ENCODE assay signal across 20 cellular contexts in genomic region chr20:25079171-25079570, GRCh38. TPM values are rescaled to one million over a fixed set of nuclear protein-coding genes. Genes with fewer than 3 reads are reported as not detected.
A peak's percentile ranks its signal among the peaks of the same experiment; 100 is the strongest.
DNase-seq lines count a peak whose midpoint lies in the region; ATAC-seq and TF ChIP-seq lines count a peak whose summit lies in the region.
"Had no signal": no experiment of that assay in that cellular context is flagged by ENCODE, and none has a peak within 500 bp of the region (broad histone marks: within the 10 kb centered on the region; RNA-seq: fewer than 3 reads in every experiment).

No MANE protein-coding gene starts in this region.

- H3K36me3 ChIP-seq in right atrium auricular region = no peaks in the 10 kb centered on the region
- H3K36me3 ChIP-seq in colonic mucosa = no peaks in the 10 kb centered on the region
- no peaks in the 10 kb centered on the region for H3K36me3 ChIP-seq in mucosa of descending colon (ENCODE audit: low read depth)
- H3K36me3 ChIP-seq in tibial nerve = no peaks in the 10 kb centered on the region

- TF ChIP-seq EP300 in tibial nerve (IDR thresholded peaks at IDR 0.05) = no peak

- no peak overlapping the region for H3K9ac ChIP-seq in colonic mucosa (ENCODE audit: low read depth in 2 of 2, low read length in 2 of 2)

- intact Hi-C loops in left cardiac atrium (cut with DNase I) = no loop called here
- intact Hi-C loops in colonic mucosa (cut with DNase I) = no loop called here
- intact Hi-C loops in mucosa of descending colon (cut with DNase I, micrococcal nuclease) = no loop called here
- intact Hi-C loops in activated T-helper 1 cell treated with anti-CD3 and anti-CD28 coated beads, Interleukin-12 subunit alpha, Interleukin-12 subunit beta, Interleukin-2, Interleukin-4 antibody, amounts not matched to agents 30 ng/mL and 10 ng/mL and 1 ng/mL, durations not matched to agents 14 hours and 24 hours and 36 hours (cut with micrococcal nuclease) = no loop called here

- peaks cover 0 to 36% of the 10 kb centered on the region in 2 donors for H3K4me1 ChIP-seq in right atrium auricular region
- no peaks in the 10 kb centered on the region for H3K4me1 ChIP-seq in colonic mucosa
- H3K4me1 ChIP-seq in mucosa of descending colon (ENCODE audit: low read depth) = peaks cover 16% of the 10 kb centered on the region
- H3K4me1 ChIP-seq in tibial nerve = peaks cover 0 to 38% (median 13%) of the 10 kb centered on the region in 4 donors

- no peaks in the 10 kb centered on the region for H3K9me3 Mint-ChIP-seq in type B pancreatic cell
- no peaks in the 10 kb centered on the region for H3K9me3 Mint-ChIP-seq in activated T-helper 1 cell treated with anti-CD3 and anti-CD28 coated beads, Interleukin-12 subunit alpha, Interleukin-12 subunit beta, Interleukin-2, Interleukin-4 antibody, amounts not matched to agents 30 ng/mL and 10 ng/mL and 1 ng/mL, durations not matched to agents 14 hours and 24 hours and 36 hours
- H3K9me3 Mint-ChIP-seq: CD4-positive, alpha-beta T cell had no signal

- H3K36me3 Mint-ChIP-seq in type B pancreatic cell = peaks cover 4% of the 10 kb centered on the region
- H3K36me3 Mint-ChIP-seq in activated T-helper 1 cell treated with anti-CD3 and anti-CD28 coated beads, Interleukin-12 subunit alpha, Interleukin-12 subunit beta, Interleukin-2, Interleukin-4 antibody, amounts not matched to agents 30 ng/mL and 10 ng/mL and 1 ng/mL, durations not matched to agents 14 hours and 24 hours and 36 hours (ENCODE audit: low read depth) = peaks cover 1% of the 10 kb centered on the region

- H3K27ac ChIP-seq in right atrium auricular region (no peak overlapping the region), colonic mucosa (no peak overlapping the region), tibial nerve (no peak overlapping the region)

- peaks cover 7% of the 10 kb centered on the region for H3K4me1 Mint-ChIP-seq in type B pancreatic cell (ENCODE audit: unreplicated experiment)
- peaks cover 9% of the 10 kb centered on the region for H3K4me1 Mint-ChIP-seq in activated T-helper 1 cell treated with anti-CD3 and anti-CD28 coated beads, Interleukin-12 subunit alpha, Interleukin-12 subunit beta, Interleukin-2, Interleukin-4 antibody, amounts not matched to agents 30 ng/mL and 10 ng/mL and 1 ng/mL, durations not matched to agents 14 hours and 24 hours and 36 hours (ENCODE audit: low read depth)

- H3K4me3 ChIP-seq in right atrium auricular region (no peak overlapping the region), colonic mucosa (no peak overlapping the region), mucosa of descending colon (no peak overlapping the region), tibial nerve (no peak overlapping the region)

- H3K27ac Mint-ChIP-seq in type B pancreatic cell = no peak overlapping the region
- no peak overlapping the region for H3K27ac Mint-ChIP-seq in activated T-helper 1 cell treated with anti-CD3 and anti-CD28 coated beads, Interleukin-12 subunit alpha, Interleukin-12 subunit beta, Interleukin-2, Interleukin-4 antibody, amounts not matched to agents 30 ng/mL and 10 ng/mL and 1 ng/mL, durations not matched to agents 14 hours and 24 hours and 36 hours
- H3K27ac Mint-ChIP-seq: B cell; CD4-positive, alpha-beta T cell had no signal

- H3K9me3 ChIP-seq in right atrium auricular region (no peaks in the 10 kb centered on the region), colonic mucosa (no peaks in the 10 kb centered on the region), mucosa of descending colon (no peaks in the 10 kb centered on the region), tibial nerve (no peaks in the 10 kb centered on the region)

- WGBS in tibial nerve, 2 donors = 61 to 64% methylated on average over 4 of the region's 4 CpGs

- no peak overlapping the region for H3K4me3 Mint-ChIP-seq in type B pancreatic cell
- H3K4me3 Mint-ChIP-seq in activated T-helper 1 cell treated with anti-CD3 and anti-CD28 coated beads, Interleukin-12 subunit alpha, Interleukin-12 subunit beta, Interleukin-2, Interleukin-4 antibody, amounts not matched to agents 30 ng/mL and 10 ng/mL and 1 ng/mL, durations not matched to agents 14 hours and 24 hours and 36 hours = no peak overlapping the region
- H3K4me3 Mint-ChIP-seq: B cell; CD4-positive, alpha-beta T cell; H9 had no signal

- peaks cover 13 to 34% of the 10 kb centered on the region in 2 donors for H3K27me3 ChIP-seq in right atrium auricular region
- H3K27me3 ChIP-seq in colonic mucosa = peaks cover 35% of the 10 kb centered on the region
- peaks cover 0 to 99% of the 10 kb centered on the region in 2 donors for H3K27me3 ChIP-seq in tibial nerve

- no peak for TF ChIP-seq POLR2A in tibial nerve (IDR thresholded peaks at IDR 0.05)

- DNase-seq in right atrium auricular region (ENCODE audit: low spot score) = peak; percentile 4
- no peak for DNase-seq in left cardiac atrium
- DNase-seq in colonic mucosa = peak; percentile 72
- peak in 2 of 3 donors; percentile 69 to 78 for DNase-seq in mucosa of descending colon
- peak; percentile 18 for DNase-seq in type B pancreatic cell (ENCODE audit: extremely low spot score, unreplicated experiment)
- no peak for DNase-seq in tibial nerve (ENCODE audit: low spot score in 2 of 2)
- DNase-seq in activated T-helper 1 cell treated with anti-CD3 and anti-CD28 coated beads, Interleukin-12 subunit alpha, Interleukin-12 subunit beta, Interleukin-2, Interleukin-4 antibody, amounts not matched to agents 30 ng/mL and 10 ng/mL and 1 ng/mL, durations not matched to agents 14 hours and 24 hours and 36 hours (ENCODE audit: low spot score) = no peak
- DNase-seq: ACHN; C1 segment of cervical spinal cord; Calu3; CD4-positive, alpha-beta T cell; DMS 273 treated with DMSO at 0.1 percent for 48 hours; DMS79; EL; GOT3 had no signal

- ATAC-seq in left cardiac atrium = no peak
- ATAC-seq in mucosa of descending colon = peak; percentile 93
- ATAC-seq in HG03135 (IDR thresholded peaks at IDR 0.05; ENCODE audit: unreplicated experiment) = no peak
- ATAC-seq: HepG2 had no signal

- H3K27me3 Mint-ChIP-seq in type B pancreatic cell = peaks cover 92% of the 10 kb centered on the region
- peaks cover 72% of the 10 kb centered on the region for H3K27me3 Mint-ChIP-seq in activated T-helper 1 cell treated with anti-CD3 and anti-CD28 coated beads, Interleukin-12 subunit alpha, Interleukin-12 subunit beta, Interleukin-2, Interleukin-4 antibody, amounts not matched to agents 30 ng/mL and 10 ng/mL and 1 ng/mL, durations not matched to agents 14 hours and 24 hours and 36 hours (ENCODE audit: insufficient read depth)

- TF ChIP-seq CTCF in right atrium auricular region (IDR thresholded peaks at IDR 0.05) = no peak
- TF ChIP-seq CTCF in colonic mucosa (IDR thresholded peaks at IDR 0.05) = no peak
- TF ChIP-seq CTCF in mucosa of descending colon (IDR thresholded peaks at IDR 0.05) = no peak
- TF ChIP-seq CTCF in type B pancreatic cell (conservative IDR thresholded peaks at IDR 0.05) = no peak
- no peak for TF ChIP-seq CTCF in tibial nerve (IDR thresholded peaks at IDR 0.05)

RNA-seq across cellular contexts. Expression of gene VSX1, which starts 2.8 kb away (rescaled TPM):
- total RNA-seq in right atrium auricular region (not detected), left cardiac atrium (under 1 TPM in 1 of 2 donors, not detected in 1; 0.38 TPM), colonic mucosa (not detected), mucosa of descending colon (under 1 TPM in 1 of 3 donors, not detected in 2; 0.22 TPM), type B pancreatic cell (ENCODE audit: low replicate concordance) (not detected in 2 replicates), tibial nerve (not detected)
- total RNA-seq in activated T-helper 1 cell treated with anti-CD3 and anti-CD28 coated beads, Interleukin-12 subunit alpha, Interleukin-12 subunit beta, Interleukin-2, Interleukin-4 antibody, amounts not matched to agents 30 ng/mL and 10 ng/mL and 1 ng/mL, durations not matched to agents 14 hours and 24 hours and 36 hours = not detected in 2 replicates
- total RNA-seq: A172; B cell; Calu3; CD4-positive, alpha-beta T cell; H9; HepG2 had no signal

RNA-seq across cellular contexts. Expression of gene ACSS1, which starts 21.2 kb away (rescaled TPM):
- total RNA-seq in right atrium auricular region = 10 to 100 TPM; 25.6 to 26.4 TPM
- total RNA-seq in left cardiac atrium = 10 to 100 TPM; 27.9 to 55.0 TPM
- total RNA-seq in colonic mucosa = 10 to 100 TPM; 29.0 to 32.0 TPM
- 10 to 100 TPM; 29.8 to 37.9 (median 36.9) TPM for total RNA-seq in mucosa of descending colon
- 22.2 and 27.5 TPM in 2 replicates for total RNA-seq in type B pancreatic cell (ENCODE audit: low replicate concordance)
- 10 to 100 TPM; 38.5 to 55.5 (median 42.2) TPM for total RNA-seq in tibial nerve
- 11.7 and 12.7 TPM in 2 replicates for total RNA-seq in activated T-helper 1 cell treated with anti-CD3 and anti-CD28 coated beads, Interleukin-12 subunit alpha, Interleukin-12 subunit beta, Interleukin-2, Interleukin-4 antibody, amounts not matched to agents 30 ng/mL and 10 ng/mL and 1 ng/mL, durations not matched to agents 14 hours and 24 hours and 36 hours

Comparison
In these comparisons a context has a peak if more than half of its experiments do, and no peak if none do; other contexts are left out.
1. DNase-seq: peak in right atrium auricular region (single experiment), colonic mucosa (single experiment), mucosa of descending colon (2 of 3) and type B pancreatic cell (single experiment); none in left cardiac atrium (single experiment), tibial nerve (0 of 2) and activated T-helper 1 cell treated with anti-CD3 and anti-CD28 coated beads, Interleukin-12 subunit alpha, Interleukin-12 subunit beta, Interleukin-2, Interleukin-4 antibody, amounts not matched to agents 30 ng/mL and 10 ng/mL and 1 ng/mL, durations not matched to agents 14 hours and 24 hours and 36 hours (single experiment).